8 cellular contexts compared by ENCODE assay signal in genomic region chr14:30005114-30005698, GRCh38.
DNase-seq lines count a peak whose midpoint lies in the region; ATAC-seq, FAIRE-seq and TF ChIP-seq lines count a peak whose summit lies in the region.

No MANE protein-coding gene starts in this region.

- DNase-seq in EH (ENCODE audit: low read depth) (peak; percentile 77), NCI-H446 (lab: John Stamatoyannopoulos, UW) (peak; percentile 72 to 77), brain pericyte (ENCODE audit: low read depth, low spot score) (peak; percentile 1), kidney epithelial cell (ENCODE audit: low read depth) (peak; percentile 21), urothelium cell line (ENCODE audit: low spot score) (peak; percentile 35), T1000 (lab: John Stamatoyannopoulos, UW) (no peak)
- DNase-seq in activated CD4-positive, alpha-beta T cell treated with anti-CD3 and anti-CD28 coated beads, Interleukin-2, amount 50 U/mL, for 48 hours: no peak

- no peaks in the 10 kb centered on the region for H3K36me3 ChIP-seq in kidney epithelial cell (ENCODE audit: control insufficient read depth, insufficient read depth, low read length)

- no peak overlapping the region for H3K4me3 ChIP-seq in kidney epithelial cell (ENCODE audit: low read depth, low read length)

- H3K27me3 ChIP-seq in kidney epithelial cell (ENCODE audit: control insufficient read depth, insufficient read depth, low read length): no peaks in the 10 kb centered on the region

- TF ChIP-seq CTCF in kidney epithelial cell (IDR thresholded peaks at IDR 0.05; ENCODE audit: insufficient read depth, low read length, poor library complexity, severe bottlenecking): peak; percentile 82

- FAIRE-seq in urothelium cell line (lab: Jason Lieb, UNC): no peak

- peak; percentile 69 for ATAC-seq in HG03135 (IDR thresholded peaks at IDR 0.05; ENCODE audit: unreplicated experiment)

Comparison
In these comparisons a context has a peak if more than half of its experiments do, and no peak if none do; other contexts are left out.
1. DNase-seq: peak in EH (single experiment), NCI-H446 (2 of 2), brain pericyte (single experiment), kidney epithelial cell (single experiment) and urothelium cell line (single experiment); none in activated CD4-positive, alpha-beta T cell treated with anti-CD3 and anti-CD28 coated beads, Interleukin-2, amount 50 U/mL, for 48 hours (0 of 2) and T1000 (single experiment).